8 cellular contexts compared by ENCODE assay signal in genomic region chr19:44644391-44645016, GRCh38. TPM values are rescaled to one million over a fixed set of nuclear protein-coding genes. Genes with fewer than 3 reads are reported as not detected.
DNase-seq lines count a peak whose midpoint lies in the region; ATAC-seq and TF ChIP-seq lines count a peak whose summit lies in the region.

No MANE protein-coding gene starts in this region.

- H3K27ac ChIP-seq in CD4-positive, CD25-positive, alpha-beta regulatory T cell (ENCODE audit: insufficient read depth, low read length, poor library complexity, severe bottlenecking) = no peak overlapping the region
- H3K27ac ChIP-seq in HEK293 (ENCODE audit: extremely low read depth, low read depth, low read length) = peak overlapping the region; percentile 90

- no peak for DNase-seq in CD4-positive, CD25-positive, alpha-beta regulatory T cell
- DNase-seq in SW480 (ENCODE audit: low spot score) = peak; percentile 64
- DNase-seq in central memory CD4-positive, alpha-beta T cell = no peak
- DNase-seq in COLO829 (ENCODE audit: low spot score) = no peak

- no peak overlapping the region for H3K4me3 ChIP-seq in CD4-positive, CD25-positive, alpha-beta regulatory T cell (ENCODE audit: low read depth, low read length)
- peak overlapping the region; percentile 83 for H3K4me3 ChIP-seq in HEK293 (ENCODE audit: low read depth, low read length)

- H3K27me3 Mint-ChIP-seq in CD4-positive, CD25-positive, alpha-beta regulatory T cell = peaks cover 27% of the 10 kb centered on the region
- H3K27me3 Mint-ChIP-seq in nephron (ENCODE audit: low read depth) = peaks cover 8% of the 10 kb centered on the region

- no peaks in the 10 kb centered on the region for H3K36me3 Mint-ChIP-seq in CD4-positive, CD25-positive, alpha-beta regulatory T cell
- H3K36me3 Mint-ChIP-seq in nephron (ENCODE audit: low read depth) = peaks cover 5% of the 10 kb centered on the region

- H3K4me1 Mint-ChIP-seq in CD4-positive, CD25-positive, alpha-beta regulatory T cell = peaks cover 0 to 4% (median 0%) of the 10 kb centered on the region in 4 donors
- H3K4me1 Mint-ChIP-seq in nephron = peaks cover 17% of the 10 kb centered on the region

- no peaks in the 10 kb centered on the region for H3K36me3 ChIP-seq in CD4-positive, CD25-positive, alpha-beta regulatory T cell (ENCODE audit: control insufficient read depth, insufficient read depth, low read length)
- peaks cover 18 to 28% of the 10 kb centered on the region in 2 experiments for H3K36me3 ChIP-seq in HEK293 (ENCODE audit: control insufficient read depth in 2 of 2, insufficient read depth in 1 of 2, low read length in 2 of 2)

- POLR2A ChIA-PET in HEK293 (lab: Yijun Ruan, JAX) = interaction anchor here (0.7 to 3.1 kb wide), 13 partner anchors 9 to 480 kb away, joined by 3 to 12 read pairs (median 5); partner anchors contain the start of gene ZNF226

- peaks cover 5% of the 10 kb centered on the region for H3K27me3 ChIP-seq in CD4-positive, CD25-positive, alpha-beta regulatory T cell (ENCODE audit: control insufficient read depth, insufficient read depth, low read length)

- H3K9me3 ChIP-seq in CD4-positive, CD25-positive, alpha-beta regulatory T cell (ENCODE audit: control insufficient read depth in 2 of 2, low read length in 2 of 2) = no peaks in the 10 kb centered on the region
- no peaks in the 10 kb centered on the region for H3K9me3 ChIP-seq in HEK293 (ENCODE audit: control insufficient read depth, insufficient read depth, low read depth, low read length)

- H3K9me3 Mint-ChIP-seq in CD4-positive, CD25-positive, alpha-beta regulatory T cell = no peaks in the 10 kb centered on the region
- no peaks in the 10 kb centered on the region for H3K9me3 Mint-ChIP-seq in nephron

- CTCF ChIA-PET in HEK293 (lab: Yijun Ruan, JAX) = interaction anchor here (0.6 to 1.0 kb wide), 5 partner anchors 52 to 805 kb away, joined by 3 to 9 read pairs (median 5); no protein-coding TSS in a partner anchor

- ATAC-seq in CD4-positive, CD25-positive, alpha-beta regulatory T cell (ENCODE audit: low read depth in 2 of 2) = no peak
- ATAC-seq in esophagus mucosa (peak; percentile 51), HG03025 (IDR thresholded peaks at IDR 0.05; ENCODE audit: low FRiP score, unreplicated experiment) (no peak)

- H3K4me1 ChIP-seq in CD4-positive, CD25-positive, alpha-beta regulatory T cell (ENCODE audit: control insufficient read depth, insufficient read depth, low read length, poor library complexity, severe bottlenecking) = peaks cover 7% of the 10 kb centered on the region
- H3K4me1 ChIP-seq in HEK293 (ENCODE audit: control insufficient read depth, insufficient read depth, low read length) = no peaks in the 10 kb centered on the region

- H3K4me3 Mint-ChIP-seq in CD4-positive, CD25-positive, alpha-beta regulatory T cell = peak overlapping the region in 3 of 4 donors; percentile 38 to 44 (median 43)
- H3K4me3 Mint-ChIP-seq in nephron = peak overlapping the region; percentile 89 to 92 (median 92)

- no peak for TF ChIP-seq CTCF in HEK293 (tag by site-specific recombination; IDR thresholded peaks at IDR 0.05)
- TF ChIP-seq CTCF in nephron (IDR thresholded peaks at IDR 0.05; ENCODE audit: unreplicated experiment in 3 of 3) = no peak

- H3K27ac Mint-ChIP-seq in CD4-positive, CD25-positive, alpha-beta regulatory T cell = no peak overlapping the region
- H3K27ac Mint-ChIP-seq in nephron = peak overlapping the region; percentile 15 to 83 (median 42)

TF ChIP-seq in HEK293, 187 proteins besides CTCF, POLR2A, EP300 and RAD21 (continues in another document):
- TF ChIP-seq, protein P1, sequence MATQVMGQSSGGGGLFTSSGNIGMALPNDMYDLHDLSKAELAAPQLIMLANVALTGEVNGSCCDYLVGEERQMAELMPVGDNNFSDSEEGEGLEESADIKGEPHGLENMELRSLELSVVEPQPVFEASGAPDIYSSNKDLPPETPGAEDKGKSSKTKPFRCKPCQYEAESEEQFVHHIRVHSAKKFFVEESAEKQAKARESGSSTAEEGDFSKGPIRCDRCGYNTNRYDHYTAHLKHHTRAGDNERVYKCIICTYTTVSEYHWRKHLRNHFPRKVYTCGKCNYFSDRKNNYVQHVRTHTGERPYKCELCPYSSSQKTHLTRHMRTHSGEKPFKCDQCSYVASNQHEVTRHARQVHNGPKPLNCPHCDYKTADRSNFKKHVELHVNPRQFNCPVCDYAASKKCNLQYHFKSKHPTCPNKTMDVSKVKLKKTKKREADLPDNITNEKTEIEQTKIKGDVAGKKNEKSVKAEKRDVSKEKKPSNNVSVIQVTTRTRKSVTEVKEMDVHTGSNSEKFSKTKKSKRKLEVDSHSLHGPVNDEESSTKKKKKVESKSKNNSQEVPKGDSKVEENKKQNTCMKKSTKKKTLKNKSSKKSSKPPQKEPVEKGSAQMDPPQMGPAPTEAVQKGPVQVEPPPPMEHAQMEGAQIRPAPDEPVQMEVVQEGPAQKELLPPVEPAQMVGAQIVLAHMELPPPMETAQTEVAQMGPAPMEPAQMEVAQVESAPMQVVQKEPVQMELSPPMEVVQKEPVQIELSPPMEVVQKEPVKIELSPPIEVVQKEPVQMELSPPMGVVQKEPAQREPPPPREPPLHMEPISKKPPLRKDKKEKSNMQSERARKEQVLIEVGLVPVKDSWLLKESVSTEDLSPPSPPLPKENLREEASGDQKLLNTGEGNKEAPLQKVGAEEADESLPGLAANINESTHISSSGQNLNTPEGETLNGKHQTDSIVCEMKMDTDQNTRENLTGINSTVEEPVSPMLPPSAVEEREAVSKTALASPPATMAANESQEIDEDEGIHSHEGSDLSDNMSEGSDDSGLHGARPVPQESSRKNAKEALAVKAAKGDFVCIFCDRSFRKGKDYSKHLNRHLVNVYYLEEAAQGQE (tag by site-specific recombination; IDR thresholded peaks at IDR 0.05) = peak; percentile 7; the same call in 1 of the 2 replicates
- TF ChIP-seq IKZF3 (tag by site-specific recombination; IDR thresholded peaks at IDR 0.05) = peak; percentile 49
- TF ChIP-seq ZNF335 (tag by site-specific recombination; conservative IDR thresholded peaks at IDR 0.05) = peak; percentile 66
- TF ChIP-seq, protein P2, sequence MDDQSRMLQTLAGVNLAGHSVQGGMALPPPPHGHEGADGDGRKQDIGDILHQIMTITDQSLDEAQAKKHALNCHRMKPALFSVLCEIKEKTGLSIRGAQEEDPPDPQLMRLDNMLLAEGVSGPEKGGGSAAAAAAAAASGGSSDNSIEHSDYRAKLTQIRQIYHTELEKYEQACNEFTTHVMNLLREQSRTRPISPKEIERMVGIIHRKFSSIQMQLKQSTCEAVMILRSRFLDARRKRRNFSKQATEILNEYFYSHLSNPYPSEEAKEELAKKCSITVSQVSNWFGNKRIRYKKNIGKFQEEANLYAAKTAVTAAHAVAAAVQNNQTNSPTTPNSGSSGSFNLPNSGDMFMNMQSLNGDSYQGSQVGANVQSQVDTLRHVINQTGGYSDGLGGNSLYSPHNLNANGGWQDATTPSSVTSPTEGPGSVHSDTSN (CRISPR knock-in tag; IDR thresholded peaks at IDR 0.05) = no peak
- no peak for TF ChIP-seq ZNF211 (tag by site-specific recombination; IDR thresholded peaks at IDR 0.05; ENCODE audit: low read depth)
- peak; percentile 64 for TF ChIP-seq ZNF366 (tag by site-specific recombination; conservative IDR thresholded peaks at IDR 0.05)
- no peak for TF ChIP-seq ZNF37A (tag by site-specific recombination; IDR thresholded peaks at IDR 0.05)
- no peak for TF ChIP-seq ZNF26 (tag by site-specific recombination; IDR thresholded peaks at IDR 0.05)
- TF ChIP-seq ZFP37 (tag by site-specific recombination; IDR thresholded peaks at IDR 0.05) = no peak
- TF ChIP-seq ZXDB (tag by site-specific recombination; IDR thresholded peaks at IDR 0.05) = peak; percentile 55; the same call in 1 of the 2 replicates
- no peak; the same call in none of the 2 replicates for TF ChIP-seq KLF8 (tag by site-specific recombination; IDR thresholded peaks at IDR 0.05)
- no peak for TF ChIP-seq ZNF223 (tag by site-specific recombination; IDR thresholded peaks at IDR 0.05)
- TF ChIP-seq, protein P3, sequence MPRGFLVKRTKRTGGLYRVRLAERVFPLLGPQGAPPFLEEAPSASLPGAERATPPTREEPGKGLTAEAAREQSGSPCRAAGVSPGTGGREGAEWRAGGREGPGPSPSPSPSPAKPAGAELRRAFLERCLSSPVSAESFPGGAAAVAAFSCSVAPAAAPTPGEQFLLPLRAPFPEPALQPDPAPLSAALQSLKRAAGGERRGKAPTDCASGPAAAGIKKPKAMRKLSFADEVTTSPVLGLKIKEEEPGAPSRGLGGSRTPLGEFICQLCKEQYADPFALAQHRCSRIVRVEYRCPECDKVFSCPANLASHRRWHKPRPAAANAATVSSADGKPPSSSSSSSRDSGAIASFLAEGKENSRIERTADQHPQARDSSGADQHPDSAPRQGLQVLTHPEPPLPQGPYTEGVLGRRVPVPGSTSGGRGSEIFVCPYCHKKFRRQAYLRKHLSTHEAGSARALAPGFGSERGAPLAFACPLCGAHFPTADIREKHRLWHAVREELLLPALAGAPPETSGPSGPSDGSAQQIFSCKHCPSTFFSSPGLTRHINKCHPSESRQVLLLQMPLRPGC (tag by site-specific recombination; IDR thresholded peaks at IDR 0.05) = 0 out of 2 replicates have a peak, but pooled peaks have one; percentile 8
- TF ChIP-seq ZNF433 (tag by site-specific recombination; IDR thresholded peaks at IDR 0.05; ENCODE audit: low read depth) = no peak

RNA-seq across cellular contexts. Expression of gene PVR, which starts 0.8 kb away (rescaled TPM):
- 0.37 TPM for total RNA-seq in CD4-positive, CD25-positive, alpha-beta regulatory T cell
- under 1 TPM in 1 of 4 donors, not detected in 3; 0.25 TPM for polyA plus RNA-seq in CD4-positive, CD25-positive, alpha-beta regulatory T cell
- total RNA-seq in esophagus mucosa = 11.8 TPM

RNA-seq across cellular contexts. Expression of gene CEACAM19, which starts 26.8 kb away (rescaled TPM):
- not detected for total RNA-seq in CD4-positive, CD25-positive, alpha-beta regulatory T cell
- polyA plus RNA-seq in CD4-positive, CD25-positive, alpha-beta regulatory T cell = not detected
- total RNA-seq in esophagus mucosa = 8.0 TPM

RNA-seq across cellular contexts. Expression of gene IGSF23, which starts 31.1 kb away (rescaled TPM):
- not detected for total RNA-seq in CD4-positive, CD25-positive, alpha-beta regulatory T cell
- polyA plus RNA-seq in CD4-positive, CD25-positive, alpha-beta regulatory T cell = not detected
- not detected for total RNA-seq in esophagus mucosa

RNA-seq across cellular contexts. Expression of gene CEACAM16, which starts 54.4 kb away (rescaled TPM):
- not detected for total RNA-seq in CD4-positive, CD25-positive, alpha-beta regulatory T cell
- not detected for polyA plus RNA-seq in CD4-positive, CD25-positive, alpha-beta regulatory T cell
- total RNA-seq in esophagus mucosa = not detected

Comparison
In these comparisons a context has a peak if more than half of its experiments do, and no peak if none do; other contexts are left out.
1. H3K27ac Mint-ChIP-seq: peak in nephron (3 of 3); none in CD4-positive, CD25-positive, alpha-beta regulatory T cell (0 of 3).